In the genomic region with DNA sequence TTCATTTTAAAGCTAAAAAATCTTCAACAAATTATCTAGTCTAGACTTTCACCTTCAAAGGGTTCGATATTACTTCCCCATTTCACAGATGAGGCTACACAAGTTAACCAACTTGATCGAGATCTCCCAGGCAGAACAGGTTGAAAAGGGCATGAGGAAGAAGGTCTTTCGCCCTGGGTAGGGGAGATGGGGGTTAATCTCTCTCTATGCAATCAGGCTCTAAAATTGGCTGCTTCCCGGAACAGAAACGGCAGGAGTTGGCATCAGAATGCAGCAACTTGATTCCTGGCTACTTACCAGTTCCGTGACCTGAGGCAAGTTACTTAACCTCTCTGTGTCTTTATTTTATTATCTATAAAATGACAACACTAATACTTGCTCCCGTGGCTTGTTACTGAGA, we compare ENCODE assay signal across 1 cellular context.
TF ChIP-seq lines count a peak whose summit lies in the region.

No MANE protein-coding gene starts in this region.

TF ChIP-seq in GM23338, 12 proteins besides CTCF, POLR2A, EP300 and RAD21 (continued from another document):
- TF ChIP-seq, protein P1, sequence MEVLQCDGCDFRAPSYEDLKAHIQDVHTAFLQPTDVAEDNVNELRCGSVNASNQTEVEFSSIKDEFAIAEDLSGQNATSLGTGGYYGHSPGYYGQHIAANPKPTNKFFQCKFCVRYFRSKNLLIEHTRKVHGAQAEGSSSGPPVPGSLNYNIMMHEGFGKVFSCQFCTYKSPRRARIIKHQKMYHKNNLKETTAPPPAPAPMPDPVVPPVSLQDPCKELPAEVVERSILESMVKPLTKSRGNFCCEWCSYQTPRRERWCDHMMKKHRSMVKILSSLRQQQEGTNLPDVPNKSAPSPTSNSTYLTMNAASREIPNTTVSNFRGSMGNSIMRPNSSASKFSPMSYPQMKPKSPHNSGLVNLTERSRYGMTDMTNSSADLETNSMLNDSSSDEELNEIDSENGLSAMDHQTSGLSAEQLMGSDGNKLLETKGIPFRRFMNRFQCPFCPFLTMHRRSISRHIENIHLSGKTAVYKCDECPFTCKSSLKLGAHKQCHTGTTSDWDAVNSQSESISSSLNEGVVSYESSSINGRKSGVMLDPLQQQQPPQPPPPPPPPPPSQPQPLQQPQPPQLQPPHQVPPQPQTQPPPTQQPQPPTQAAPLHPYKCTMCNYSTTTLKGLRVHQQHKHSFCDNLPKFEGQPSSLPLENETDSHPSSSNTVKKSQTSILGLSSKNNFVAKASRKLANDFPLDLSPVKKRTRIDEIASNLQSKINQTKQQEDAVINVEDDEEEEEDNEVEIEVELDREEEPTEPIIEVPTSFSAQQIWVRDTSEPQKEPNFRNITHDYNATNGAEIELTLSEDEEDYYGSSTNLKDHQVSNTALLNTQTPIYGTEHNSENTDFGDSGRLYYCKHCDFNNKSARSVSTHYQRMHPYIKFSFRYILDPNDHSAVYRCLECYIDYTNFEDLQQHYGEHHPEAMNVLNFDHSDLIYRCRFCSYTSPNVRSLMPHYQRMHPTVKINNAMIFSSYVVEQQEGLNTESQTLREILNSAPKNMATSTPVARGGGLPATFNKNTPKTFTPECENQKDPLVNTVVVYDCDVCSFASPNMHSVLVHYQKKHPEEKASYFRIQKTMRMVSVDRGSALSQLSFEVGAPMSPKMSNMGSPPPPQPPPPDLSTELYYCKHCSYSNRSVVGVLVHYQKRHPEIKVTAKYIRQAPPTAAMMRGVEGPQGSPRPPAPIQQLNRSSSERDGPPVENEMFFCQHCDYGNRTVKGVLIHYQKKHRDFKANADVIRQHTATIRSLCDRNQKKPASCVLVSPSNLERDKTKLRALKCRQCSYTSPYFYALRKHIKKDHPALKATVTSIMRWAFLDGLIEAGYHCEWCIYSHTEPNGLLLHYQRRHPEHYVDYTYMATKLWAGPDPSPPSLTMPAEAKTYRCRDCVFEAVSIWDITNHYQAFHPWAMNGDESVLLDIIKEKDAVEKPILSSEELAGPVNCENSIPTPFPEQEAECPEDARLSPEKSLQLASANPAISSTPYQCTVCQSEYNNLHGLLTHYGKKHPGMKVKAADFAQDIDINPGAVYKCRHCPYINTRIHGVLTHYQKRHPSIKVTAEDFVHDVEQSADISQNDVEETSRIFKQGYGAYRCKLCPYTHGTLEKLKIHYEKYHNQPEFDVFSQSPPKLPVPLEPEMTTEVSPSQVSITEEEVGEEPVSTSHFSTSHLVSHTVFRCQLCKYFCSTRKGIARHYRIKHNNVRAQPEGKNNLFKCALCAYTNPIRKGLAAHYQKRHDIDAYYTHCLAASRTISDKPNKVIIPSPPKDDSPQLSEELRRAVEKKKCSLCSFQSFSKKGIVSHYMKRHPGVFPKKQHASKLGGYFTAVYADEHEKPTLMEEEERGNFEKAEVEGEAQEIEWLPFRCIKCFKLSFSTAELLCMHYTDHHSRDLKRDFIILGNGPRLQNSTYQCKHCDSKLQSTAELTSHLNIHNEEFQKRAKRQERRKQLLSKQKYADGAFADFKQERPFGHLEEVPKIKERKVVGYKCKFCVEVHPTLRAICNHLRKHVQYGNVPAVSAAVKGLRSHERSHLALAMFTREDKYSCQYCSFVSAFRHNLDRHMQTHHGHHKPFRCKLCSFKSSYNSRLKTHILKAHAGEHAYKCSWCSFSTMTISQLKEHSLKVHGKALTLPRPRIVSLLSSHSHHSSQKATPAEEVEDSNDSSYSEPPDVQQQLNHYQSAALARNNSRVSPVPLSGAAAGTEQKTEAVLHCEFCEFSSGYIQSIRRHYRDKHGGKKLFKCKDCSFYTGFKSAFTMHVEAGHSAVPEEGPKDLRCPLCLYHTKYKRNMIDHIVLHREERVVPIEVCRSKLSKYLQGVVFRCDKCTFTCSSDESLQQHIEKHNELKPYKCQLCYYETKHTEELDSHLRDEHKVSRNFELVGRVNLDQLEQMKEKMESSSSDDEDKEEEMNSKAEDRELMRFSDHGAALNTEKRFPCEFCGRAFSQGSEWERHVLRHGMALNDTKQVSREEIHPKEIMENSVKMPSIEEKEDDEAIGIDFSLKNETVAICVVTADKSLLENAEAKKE (CRISPR knock-in tag; IDR thresholded peaks at IDR 0.05): no peak
- TF ChIP-seq, protein P2, sequence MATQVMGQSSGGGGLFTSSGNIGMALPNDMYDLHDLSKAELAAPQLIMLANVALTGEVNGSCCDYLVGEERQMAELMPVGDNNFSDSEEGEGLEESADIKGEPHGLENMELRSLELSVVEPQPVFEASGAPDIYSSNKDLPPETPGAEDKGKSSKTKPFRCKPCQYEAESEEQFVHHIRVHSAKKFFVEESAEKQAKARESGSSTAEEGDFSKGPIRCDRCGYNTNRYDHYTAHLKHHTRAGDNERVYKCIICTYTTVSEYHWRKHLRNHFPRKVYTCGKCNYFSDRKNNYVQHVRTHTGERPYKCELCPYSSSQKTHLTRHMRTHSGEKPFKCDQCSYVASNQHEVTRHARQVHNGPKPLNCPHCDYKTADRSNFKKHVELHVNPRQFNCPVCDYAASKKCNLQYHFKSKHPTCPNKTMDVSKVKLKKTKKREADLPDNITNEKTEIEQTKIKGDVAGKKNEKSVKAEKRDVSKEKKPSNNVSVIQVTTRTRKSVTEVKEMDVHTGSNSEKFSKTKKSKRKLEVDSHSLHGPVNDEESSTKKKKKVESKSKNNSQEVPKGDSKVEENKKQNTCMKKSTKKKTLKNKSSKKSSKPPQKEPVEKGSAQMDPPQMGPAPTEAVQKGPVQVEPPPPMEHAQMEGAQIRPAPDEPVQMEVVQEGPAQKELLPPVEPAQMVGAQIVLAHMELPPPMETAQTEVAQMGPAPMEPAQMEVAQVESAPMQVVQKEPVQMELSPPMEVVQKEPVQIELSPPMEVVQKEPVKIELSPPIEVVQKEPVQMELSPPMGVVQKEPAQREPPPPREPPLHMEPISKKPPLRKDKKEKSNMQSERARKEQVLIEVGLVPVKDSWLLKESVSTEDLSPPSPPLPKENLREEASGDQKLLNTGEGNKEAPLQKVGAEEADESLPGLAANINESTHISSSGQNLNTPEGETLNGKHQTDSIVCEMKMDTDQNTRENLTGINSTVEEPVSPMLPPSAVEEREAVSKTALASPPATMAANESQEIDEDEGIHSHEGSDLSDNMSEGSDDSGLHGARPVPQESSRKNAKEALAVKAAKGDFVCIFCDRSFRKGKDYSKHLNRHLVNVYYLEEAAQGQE (IDR thresholded peaks at IDR 0.05; ENCODE audit: unreplicated experiment): no peak
- no peak for TF ChIP-seq STAT1 (IDR thresholded peaks at IDR 0.05; ENCODE audit: unreplicated experiment)
